ENCODE assay signal across 19 cellular contexts in the genomic region with DNA sequence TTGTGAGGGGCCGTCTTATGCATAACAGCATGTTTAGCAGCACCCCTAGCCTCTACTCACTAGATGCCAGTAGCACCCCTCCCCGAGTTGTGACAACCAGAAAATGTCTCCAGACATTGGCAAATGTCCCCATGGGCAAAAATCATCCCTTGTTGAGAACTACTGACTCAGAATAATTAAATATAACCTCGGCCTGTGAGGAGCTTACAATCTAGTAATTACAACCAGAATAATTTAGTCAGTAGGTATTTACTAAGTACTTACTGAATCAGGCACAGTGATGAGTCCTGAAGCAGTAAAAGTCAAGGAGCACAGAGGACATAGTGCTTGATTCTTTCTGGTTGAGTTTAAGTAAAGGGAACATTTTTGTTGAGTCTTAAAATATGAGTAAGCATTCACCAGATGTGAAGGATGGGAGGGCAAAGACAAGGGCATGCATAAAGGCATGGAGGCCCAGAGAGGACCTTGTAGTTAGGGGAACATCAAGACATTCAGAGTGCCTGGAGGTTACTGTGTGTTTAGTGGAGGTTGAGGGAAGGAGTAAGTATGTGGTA. TPM values are rescaled to one million over a fixed set of nuclear protein-coding genes. Genes with fewer than 3 reads are reported as not detected.
A peak's percentile ranks its signal among the peaks of the same experiment; 100 is the strongest.
DNase-seq lines count a peak whose midpoint lies in the region; TF ChIP-seq lines count a peak whose summit lies in the region.
"Had no signal": no experiment of that assay in that cellular context is flagged by ENCODE, and none has a peak within 500 bp of the region (broad histone marks: within the 10 kb centered on the region; RNA-seq: fewer than 3 reads in every experiment).

No MANE protein-coding gene starts in this region.

- peak overlapping the region; percentile 4 for H3K27ac Mint-ChIP-seq in neural crest cell (ENCODE audit: unreplicated experiment)
- H3K27ac Mint-ChIP-seq: stimulated activated naive CD8-positive, alpha-beta T cell treated with anti-CD3 and anti-CD28 coated beads, Interleukin-15, amount 100 ng/mL, for 72 hours had no signal

- H3K4me3 Mint-ChIP-seq in neural crest cell = no peak overlapping the region
- H3K4me3 Mint-ChIP-seq: stimulated activated naive CD8-positive, alpha-beta T cell treated with anti-CD3 and anti-CD28 coated beads, Interleukin-15, amount 100 ng/mL, for 72 hours had no signal

- H3K4me3 ChIP-seq in choroid plexus epithelial cell (ENCODE audit: low read depth, low read length) (no peak overlapping the region), testis (no peak overlapping the region), SJCRH30 (no peak overlapping the region)
- H3K4me3 ChIP-seq: adrenal gland, BLaER1, SJSA1 had no signal

- 97 to 100% methylated on average over 3 of the region's 3 CpGs for whole genome bisulfite sequencing in testis, 2 donors

- no peaks in the 10 kb centered on the region for H3K9me3 Mint-ChIP-seq in neural crest cell
- H3K9me3 Mint-ChIP-seq: stimulated activated naive CD8-positive, alpha-beta T cell treated with anti-CD3 and anti-CD28 coated beads, Interleukin-15, amount 100 ng/mL, for 72 hours had no signal

- H3K4me1 ChIP-seq in testis = peaks cover 6% of the 10 kb centered on the region
- H3K4me1 ChIP-seq in SJCRH30 = peaks cover 15% of the 10 kb centered on the region

- H3K4me1 Mint-ChIP-seq in neural crest cell = peaks cover 20% of the 10 kb centered on the region

- H3K27ac ChIP-seq in testis (peak overlapping the region in 1 of 2 donors; percentile 39), SJCRH30 (no peak overlapping the region)
- H3K27ac ChIP-seq: BLaER1, SJSA1 had no signal

- H3K27me3 Mint-ChIP-seq in neural crest cell (ENCODE audit: low read depth) = no peaks in the 10 kb centered on the region
- H3K27me3 Mint-ChIP-seq: stimulated activated naive CD8-positive, alpha-beta T cell treated with anti-CD3 and anti-CD28 coated beads, Interleukin-15, amount 100 ng/mL, for 72 hours had no signal

- no peaks in the 10 kb centered on the region for H3K27me3 ChIP-seq in testis
- no peaks in the 10 kb centered on the region for H3K27me3 ChIP-seq in SJCRH30
- H3K27me3 ChIP-seq: adrenal gland, BLaER1, SJSA1 had no signal

- intact Hi-C loops in testis (cut with DNase I; ENCODE audit: low total_unique reads) (no loop called here), posterior vena cava (cut with DNase I) (no loop called here)

- H3K36me3 Mint-ChIP-seq in neural crest cell (ENCODE audit: low read depth) = peaks cover 16% of the 10 kb centered on the region

- TF ChIP-seq POLR2A in testis (IDR thresholded peaks at IDR 0.05) = no peak

- TF ChIP-seq CTCF in choroid plexus epithelial cell (conservative IDR thresholded peaks at IDR 0.05; ENCODE audit: low read depth, low read length) (no peak), neural crest cell (conservative IDR thresholded peaks at IDR 0.05) (no peak), testis (IDR thresholded peaks at IDR 0.05) (no peak)

- DNase-seq in AG08395 (ENCODE audit: low spot score) (peak; percentile 6), EH (ENCODE audit: low read depth) (peak; percentile 70), choroid plexus epithelial cell (ENCODE audit: low read depth) (peak; percentile 32), neural crest cell (ENCODE audit: low read depth, low spot score) (no peak), testis (no peak), SJCRH30 (no peak), hepatic stellate cell (ENCODE audit: low spot score) (no peak), posterior vena cava (ENCODE audit: low spot score) (no peak)
- DNase-seq: activated CD4-positive, alpha-beta T cell treated with anti-CD3 and anti-CD28 coated beads for 48 hours; activated T-cell treated with anti-CD3 and anti-CD28 coated beads, Interleukin-2, amount 50 U/mL, for 48 hours; adrenal gland; DMS79; NCI-H146; NCI-H446; nucleus accumbens; stimulated activated naive CD8-positive, alpha-beta T cell treated with anti-CD3 and anti-CD28 coated beads, Interleukin-15, amount 100 ng/mL, for 72 hours; T1000 had no signal

- no peaks in the 10 kb centered on the region for H3K9me3 ChIP-seq in testis
- H3K9me3 ChIP-seq in SJCRH30 (replicated peaks) = no peaks in the 10 kb centered on the region
- H3K9me3 ChIP-seq: adrenal gland, BLaER1, SJSA1 had no signal

- H3K36me3 ChIP-seq in testis (ENCODE audit: low read depth, missing control alignments) (no peaks in the 10 kb centered on the region), SJCRH30 (peaks cover 43% of the 10 kb centered on the region)

RNA-seq across cellular contexts. Expression of a gene that starts 44.1 kb away (rescaled TPM):
- total RNA-seq in neural crest cell (0.89 and 0.91 TPM in 2 replicates), testis (1 to 10 TPM; 1.4 to 2.4 TPM), posterior vena cava (10 to 100 TPM; 10.3 to 11.4 TPM)
- 2.3 TPM for polyA plus RNA-seq in testis (ENCODE audit: insufficient read depth, low read depth, low replicate concordance)
- 0.05 and 0.12 TPM in 2 replicates for total RNA-seq in SJCRH30 (2014; rRNA removed; shearing (Covaris generic))

RNA-seq across cellular contexts. Expression of a gene that starts 48.0 kb away (rescaled TPM):
- total RNA-seq in neural crest cell = 67.2 and 73.1 TPM in 2 replicates
- 10 to 100 TPM; 69.1 to 83.9 TPM for total RNA-seq in testis
- 70.0 TPM for polyA plus RNA-seq in testis (ENCODE audit: insufficient read depth, low read depth, low replicate concordance)
- total RNA-seq in SJCRH30 (2014; rRNA removed; shearing (Covaris generic)) = 52.8 and 55.6 TPM in 2 replicates
- 10 to 100 TPM; 33.5 to 44.8 TPM for total RNA-seq in posterior vena cava

Comparison
In these comparisons a context has a peak if more than half of its experiments do, and no peak if none do; other contexts are left out.
1. DNase-seq: peak in AG08395 (single experiment), EH (single experiment) and choroid plexus epithelial cell (single experiment); none in neural crest cell (single experiment), testis (single experiment), SJCRH30 (0 of 2), hepatic stellate cell (single experiment) and posterior vena cava (single experiment).